Comparison of ENCODE assay signal across 25 cellular contexts in the genomic region with DNA sequence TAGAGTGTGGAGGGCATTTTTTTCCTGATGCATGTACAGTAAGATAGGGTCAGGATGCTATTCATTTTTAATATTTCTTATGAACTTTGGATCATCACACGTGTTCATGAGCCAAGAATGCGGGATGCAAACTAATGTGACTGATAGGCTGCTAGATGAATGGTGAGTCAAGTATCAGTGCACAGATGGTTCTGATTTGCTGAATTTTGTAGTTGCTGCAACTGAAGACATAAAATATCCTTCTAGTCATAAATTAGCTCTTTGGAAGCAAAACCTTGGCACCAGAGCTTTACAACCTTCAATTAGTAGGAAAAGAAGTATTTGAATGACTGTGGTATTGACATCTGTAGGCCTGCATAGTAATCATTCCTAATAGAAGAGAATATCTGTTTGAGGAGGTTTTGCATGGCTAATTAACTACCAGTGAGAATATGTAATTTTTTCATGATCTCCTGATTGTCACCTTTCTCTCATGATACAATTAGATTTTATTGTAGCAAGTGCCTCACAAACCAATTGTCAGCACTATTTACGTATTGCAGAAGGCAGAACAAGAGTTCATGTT.
A peak's percentile ranks its signal among the peaks of the same experiment; 100 is the strongest.
DNase-seq lines count a peak whose midpoint lies in the region; ATAC-seq, FAIRE-seq and TF ChIP-seq lines count a peak whose summit lies in the region.
"Had no signal": no experiment of that assay in that cellular context is flagged by ENCODE, and none has a peak within 500 bp of the region (broad histone marks: within the 10 kb centered on the region; RNA-seq: fewer than 3 reads in every experiment).

No MANE protein-coding gene starts in this region.

- no peak for FAIRE-seq in GM12892 (lab: Jason Lieb, UNC)
- FAIRE-seq: endometrium, GM12891, small intestine had no signal

- ATAC-seq in GM19324 (IDR thresholded peaks at IDR 0.05; ENCODE audit: low FRiP score, unreplicated experiment): no peak
- ATAC-seq in HG02938 (IDR thresholded peaks at IDR 0.05; ENCODE audit: unreplicated experiment): no peak
- ATAC-seq: activated T-cell treated with anti-CD3 and anti-CD28 coated beads, Interleukin-2, amount 50 U/mL, for 4 hours; HCT116; left ventricle myocardium superior; naive thymus-derived CD4-positive, alpha-beta T cell; upper lobe of right lung had no signal

- DNase-seq in GM04504 (ENCODE audit: low read depth) (peak; percentile 79), NCI-H2081 treated with DMSO at 0.1 percent for 48 hours (lab: John Stamatoyannopoulos, UW) (peak; percentile 63), dedifferentiated amniotic fluid mesenchymal stem cell (ENCODE audit: extremely low spot score) (peak; percentile 27), stromal cell of bone marrow (ENCODE audit: low read depth) (peak; percentile 60), kidney glomerular epithelial cell (lab: John Stamatoyannopoulos, UW) (no peak), GM12892 (ENCODE audit: insufficient read length) (no peak)
- DNase-seq: activated CD4-positive, alpha-beta T cell treated with anti-CD3 and anti-CD28 coated beads for 48 hours; activated naive CD4-positive, alpha-beta T cell treated with Interleukin-2 at 50 U/mL for 16 hours; activated T-cell treated with anti-CD3 and anti-CD28 coated beads, Interleukin-2, amount 50 U/mL, for 4 hours; amygdala; BE2C; hippocampal formation; left ventricle myocardium superior; naive thymus-derived CD4-positive, alpha-beta T cell; NCI-H1694 treated with DMSO at 0.1 percent for 48 hours; NCI-H526 treated with DMSO at 0.1 percent for 48 hours; occipital lobe; small intestine; stimulated activated CD4-positive, alpha-beta T cell treated with anti-CD3 and anti-CD28 coated beads, Interleukin-1b, Interleukin-23, amount 100 ng/mL, for 48 hours; upper lobe of right lung had no signal

- TF ChIP-seq POLR2A in GM12892 (IDR thresholded peaks at IDR 0.05; ENCODE audit: low read depth, low read length): no peak

Comparison
In these comparisons a context has a peak if more than half of its experiments do, and no peak if none do; other contexts are left out.
1. DNase-seq: peak in GM04504 (single experiment), NCI-H2081 treated with DMSO at 0.1 percent for 48 hours (single experiment), dedifferentiated amniotic fluid mesenchymal stem cell (single experiment) and stromal cell of bone marrow (single experiment); none in kidney glomerular epithelial cell (single experiment) and GM12892 (single experiment).